ENCODE assay signal across 38 cellular contexts in the genomic region with DNA sequence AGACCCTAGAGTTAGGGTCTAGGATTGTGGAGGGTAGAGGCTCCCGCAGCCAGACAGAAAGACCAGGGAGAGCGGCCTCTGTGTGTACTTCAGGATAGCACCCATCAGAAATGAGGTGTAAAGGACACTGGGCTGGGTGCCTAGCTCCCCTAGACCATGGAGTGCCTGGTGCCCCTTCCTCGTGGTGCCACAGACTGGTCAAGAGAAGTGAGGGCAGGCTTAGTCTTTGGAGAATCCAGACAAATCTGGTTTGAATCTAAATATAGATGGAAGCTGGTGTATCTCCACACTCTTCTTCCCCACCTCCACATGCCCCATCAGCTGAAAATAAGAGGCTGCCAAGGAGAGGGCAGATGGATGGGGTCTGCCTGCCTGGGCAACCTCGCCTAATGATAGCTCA. TPM values are rescaled to one million over a fixed set of nuclear protein-coding genes. Genes with fewer than 3 reads are reported as not detected.
"Had no signal": no experiment of that assay in that cellular context is flagged by ENCODE, and none has a peak within 500 bp of the region (broad histone marks: within the 10 kb centered on the region; RNA-seq: fewer than 3 reads in every experiment).

No MANE protein-coding gene starts in this region.

- H3K4me1 Mint-ChIP-seq: activated CD4-positive, alpha-beta memory T cell treated with anti-CD3 and anti-CD28 coated beads, Interleukin-2, amount 10 ng/mL, durations not matched to agents 7 days and 5 days; activated CD4-positive, alpha-beta T cell treated with anti-CD3 and anti-CD28 coated beads for 36 hours; activated CD4-positive, alpha-beta T cell treated with anti-CD3 and anti-CD28 coated beads, Interleukin-2, amount 10 ng/mL, durations not matched to agents 7 days and 5 days; activated CD8-positive, alpha-beta memory T cell treated with anti-CD3 and anti-CD28 coated beads, Interleukin-2, amount 10 ng/mL, durations not matched to agents 7 days and 5 days; activated naive CD8-positive, alpha-beta T cell treated with anti-CD3 and anti-CD28 coated beads for 36 hours; T-cell; WTC11 had no signal

- H3K4me3 Mint-ChIP-seq: activated CD4-positive, alpha-beta memory T cell treated with anti-CD3 and anti-CD28 coated beads, Interleukin-2, amount 10 ng/mL, durations not matched to agents 7 days and 5 days; activated CD4-positive, alpha-beta T cell treated with anti-CD3 and anti-CD28 coated beads for 36 hours; activated CD4-positive, alpha-beta T cell treated with anti-CD3 and anti-CD28 coated beads, Interleukin-2, amount 10 ng/mL, durations not matched to agents 7 days and 5 days; activated CD8-positive, alpha-beta memory T cell treated with anti-CD3 and anti-CD28 coated beads, Interleukin-2, amount 10 ng/mL, durations not matched to agents 7 days and 5 days; activated CD8-positive, alpha-beta T cell treated with anti-CD3 and anti-CD28 coated beads, Interleukin-2, amount 10 ng/mL, durations not matched to agents 7 days and 5 days; activated naive CD4-positive, alpha-beta T cell treated with anti-CD3 and anti-CD28 coated beads for 36 hours; activated naive CD8-positive, alpha-beta T cell treated with anti-CD3 and anti-CD28 coated beads for 36 hours; activated T-cell treated with anti-CD3 and anti-CD28 coated beads, Interleukin-2, amount 50 U/mL, for 24 hours; T-cell; T-helper 2 cell treated with Interferon-gamma antibody and Interleukin-4, amounts not matched to agents 5 μg/mL and 100 μg/mL, for 36 hours; WTC11 had no signal

- H3K4me1 ChIP-seq: adrenal gland, ascending aorta, breast epithelium had no signal

- H3K36me3 Mint-ChIP-seq: activated CD8-positive, alpha-beta memory T cell treated with anti-CD3 and anti-CD28 coated beads, Interleukin-2, amount 10 ng/mL, durations not matched to agents 7 days and 5 days; activated naive CD8-positive, alpha-beta T cell treated with anti-CD3 and anti-CD28 coated beads for 36 hours; T-cell had no signal

- H3K9me3 ChIP-seq: adrenal gland, ascending aorta, breast epithelium had no signal

- H3K9me3 Mint-ChIP-seq: activated CD4-positive, alpha-beta memory T cell treated with anti-CD3 and anti-CD28 coated beads, Interleukin-2, amount 10 ng/mL, durations not matched to agents 7 days and 5 days; activated CD4-positive, alpha-beta T cell treated with anti-CD3 and anti-CD28 coated beads, Interleukin-2, amount 10 ng/mL, durations not matched to agents 7 days and 5 days; activated naive CD4-positive, alpha-beta T cell treated with anti-CD3 and anti-CD28 coated beads for 36 hours; activated naive CD4-positive, alpha-beta T cell treated with anti-CD3 and anti-CD28 coated beads, Interleukin-2, amount 50 U/mL, for 72 hours; activated T-cell treated with anti-CD3 and anti-CD28 coated beads, Interleukin-2, amount 50 U/mL, for 24 hours; activated T-helper 2 cell treated with anti-CD3 and anti-CD28 coated beads, Interferon-gamma antibody, Interleukin-2, Interleukin-4, amounts not matched to agents 10 μg/mL and 5 μg/mL and 100 μg/mL, durations not matched to agents 14 hours and 24 hours and 36 hours; T-cell; T-helper 2 cell treated with Interferon-gamma antibody and Interleukin-4, amounts not matched to agents 5 μg/mL and 100 μg/mL, for 36 hours; WTC11 had no signal

- H3K4me3 ChIP-seq: adrenal gland, ascending aorta, breast epithelium had no signal

- DNase-seq: activated CD4-positive, alpha-beta memory T cell treated with anti-CD3 and anti-CD28 coated beads, Interleukin-2, amount 10 ng/mL, durations not matched to agents 7 days and 5 days; activated CD4-positive, alpha-beta T cell treated with anti-CD3 and anti-CD28 coated beads for 1 hour; activated CD4-positive, alpha-beta T cell treated with anti-CD3 and anti-CD28 coated beads for 36 hours; activated CD4-positive, alpha-beta T cell treated with anti-CD3 and anti-CD28 coated beads for 48 hours; activated CD4-positive, alpha-beta T cell treated with anti-CD3 and anti-CD28 coated beads, Interleukin-2, amount 10 ng/mL, durations not matched to agents 7 days and 5 days; activated CD4-positive, alpha-beta T cell treated with anti-CD3 and anti-CD28 coated beads, Interleukin-2, amount 50 U/mL, for 48 hours; activated CD4-positive, CD25-positive, alpha-beta regulatory T cell; activated CD8-positive, alpha-beta memory T cell treated with anti-CD3 and anti-CD28 coated beads for 24 hours; activated CD8-positive, alpha-beta memory T cell treated with anti-CD3 and anti-CD28 coated beads, Interleukin-2, amount 10 ng/mL, durations not matched to agents 7 days and 5 days; activated CD8-positive, alpha-beta memory T cell treated with anti-CD3 and anti-CD28 coated beads, Interleukin-2, amount 50 U/mL, for 48 hours; activated CD8-positive, alpha-beta T cell treated with anti-CD3 and anti-CD28 coated beads, Interleukin-2, amount 10 ng/mL, durations not matched to agents 7 days and 5 days; activated effector memory CD4-positive, alpha-beta T cell treated with anti-CD3 and anti-CD28 coated beads, Interleukin-2, amount 50 U/mL, for 16 hours; activated gamma-delta T cell treated with Interleukin-2 at 50 U/mL for 16 hours; activated naive CD4-positive, alpha-beta T cell; activated naive CD4-positive, alpha-beta T cell treated with anti-CD3 and anti-CD28 coated beads for 36 hours; activated naive CD4-positive, alpha-beta T cell treated with anti-CD3 and anti-CD28 coated beads, Interleukin-2, amount 50 U/mL, for 16 hours; activated naive CD8-positive, alpha-beta T cell treated with anti-CD3 and anti-CD28 coated beads for 36 hours; activated T-cell treated with anti-CD3 and anti-CD28 coated beads, Interleukin-2, amount 50 U/mL, for 24 hours; activated T-cell treated with anti-CD3 and anti-CD28 coated beads, Interleukin-2, amount 50 U/mL, for 48 hours; adrenal gland; amniotic stem cell; anterior cingulate cortex; brain microvascular endothelial cell; central memory CD4-positive, alpha-beta T cell; T-cell; T-helper 2 cell; T-helper 9 cell; WERI-Rb-1 had no signal

- H3K36me3 ChIP-seq: adrenal gland, ascending aorta, brain microvascular endothelial cell, breast epithelium, WERI-Rb-1 had no signal

- H3K27ac Mint-ChIP-seq: activated CD4-positive, alpha-beta memory T cell treated with anti-CD3 and anti-CD28 coated beads, Interleukin-2, amount 10 ng/mL, durations not matched to agents 7 days and 5 days; activated CD4-positive, alpha-beta T cell treated with anti-CD3 and anti-CD28 coated beads for 36 hours; activated CD4-positive, alpha-beta T cell treated with anti-CD3 and anti-CD28 coated beads, Interleukin-2, amount 10 ng/mL, durations not matched to agents 7 days and 5 days; activated CD8-positive, alpha-beta memory T cell treated with anti-CD3 and anti-CD28 coated beads, Interleukin-2, amount 10 ng/mL, durations not matched to agents 7 days and 5 days; activated CD8-positive, alpha-beta T cell treated with anti-CD3 and anti-CD28 coated beads, Interleukin-2, amount 10 ng/mL, durations not matched to agents 7 days and 5 days; activated naive CD4-positive, alpha-beta T cell treated with anti-CD3 and anti-CD28 coated beads for 36 hours; activated naive CD4-positive, alpha-beta T cell treated with anti-CD3 and anti-CD28 coated beads, Interleukin-2, amount 50 U/mL, for 72 hours; activated naive CD8-positive, alpha-beta T cell treated with anti-CD3 and anti-CD28 coated beads for 36 hours; activated T-cell treated with anti-CD3 and anti-CD28 coated beads, Interleukin-2, amount 50 U/mL, for 24 hours; activated T-helper 2 cell treated with anti-CD3 and anti-CD28 coated beads, Interferon-gamma antibody, Interleukin-2, Interleukin-4, amounts not matched to agents 10 μg/mL and 5 μg/mL and 100 μg/mL, durations not matched to agents 14 hours and 24 hours and 36 hours; T-cell; T-helper 2 cell treated with Interferon-gamma antibody and Interleukin-4, amounts not matched to agents 5 μg/mL and 100 μg/mL, for 36 hours; WTC11 had no signal

- H3K27me3 ChIP-seq: adrenal gland, ascending aorta, brain microvascular endothelial cell had no signal

- ATAC-seq: activated CD4-positive, alpha-beta T cell treated with anti-CD3 and anti-CD28 coated beads for 36 hours; activated CD4-positive, CD25-positive, alpha-beta regulatory T cell treated with anti-CD3 and anti-CD28 coated beads, Interleukin-2, amount 50 U/mL, for 24 hours; activated CD8-positive, alpha-beta memory T cell treated with anti-CD3 and anti-CD28 coated beads, Interleukin-2, amount 10 ng/mL, durations not matched to agents 7 days and 5 days; activated CD8-positive, alpha-beta T cell treated with anti-CD3 and anti-CD28 coated beads, Interleukin-2, amount 10 ng/mL, durations not matched to agents 7 days and 5 days; activated naive CD4-positive, alpha-beta T cell treated with anti-CD3 and anti-CD28 coated beads, Interleukin-2, amount 50 U/mL, for 72 hours; T-cell; WTC11 had no signal

- H3K27me3 Mint-ChIP-seq: activated CD4-positive, alpha-beta memory T cell treated with anti-CD3 and anti-CD28 coated beads, Interleukin-2, amount 10 ng/mL, durations not matched to agents 7 days and 5 days had no signal

- H3K27ac ChIP-seq: adrenal gland, ascending aorta, brain microvascular endothelial cell, breast epithelium, WERI-Rb-1 had no signal

RNA-seq across cellular contexts. Expression of a gene that starts 37.4 kb away (rescaled TPM):
- total RNA-seq: activated CD4-positive, alpha-beta memory T cell treated with anti-CD3 and anti-CD28 coated beads, Interleukin-2, amount 10 ng/mL, durations not matched to agents 7 days and 5 days; activated CD4-positive, alpha-beta T cell treated with anti-CD3 and anti-CD28 coated beads for 36 hours; activated CD4-positive, alpha-beta T cell treated with anti-CD3 and anti-CD28 coated beads, Interleukin-2, amount 10 ng/mL, durations not matched to agents 7 days and 5 days; activated CD8-positive, alpha-beta memory T cell treated with anti-CD3 and anti-CD28 coated beads, Interleukin-2, amount 10 ng/mL, durations not matched to agents 7 days and 5 days; activated CD8-positive, alpha-beta T cell treated with anti-CD3 and anti-CD28 coated beads, Interleukin-2, amount 10 ng/mL, durations not matched to agents 7 days and 5 days; activated naive CD4-positive, alpha-beta T cell treated with anti-CD3 and anti-CD28 coated beads for 36 hours; activated naive CD4-positive, alpha-beta T cell treated with anti-CD3 and anti-CD28 coated beads, Interleukin-2, amount 50 U/mL, for 72 hours; activated naive CD8-positive, alpha-beta T cell treated with anti-CD3 and anti-CD28 coated beads for 36 hours; activated T-helper 2 cell treated with anti-CD3 and anti-CD28 coated beads, Interferon-gamma antibody, Interleukin-2, Interleukin-4, amounts not matched to agents 10 μg/mL and 5 μg/mL and 100 μg/mL, durations not matched to agents 14 hours and 24 hours and 36 hours; ascending aorta; breast epithelium; cardiac septum; cerebellum; T-helper 1 cell treated with Interleukin-12 subunit alpha and Interleukin-12 subunit beta and Interleukin-4 antibody, amounts not matched to agents 30 ng/mL and 1 ng/mL, for 36 hours had no signal
